8 cellular contexts compared by ENCODE assay signal in the genomic region with DNA sequence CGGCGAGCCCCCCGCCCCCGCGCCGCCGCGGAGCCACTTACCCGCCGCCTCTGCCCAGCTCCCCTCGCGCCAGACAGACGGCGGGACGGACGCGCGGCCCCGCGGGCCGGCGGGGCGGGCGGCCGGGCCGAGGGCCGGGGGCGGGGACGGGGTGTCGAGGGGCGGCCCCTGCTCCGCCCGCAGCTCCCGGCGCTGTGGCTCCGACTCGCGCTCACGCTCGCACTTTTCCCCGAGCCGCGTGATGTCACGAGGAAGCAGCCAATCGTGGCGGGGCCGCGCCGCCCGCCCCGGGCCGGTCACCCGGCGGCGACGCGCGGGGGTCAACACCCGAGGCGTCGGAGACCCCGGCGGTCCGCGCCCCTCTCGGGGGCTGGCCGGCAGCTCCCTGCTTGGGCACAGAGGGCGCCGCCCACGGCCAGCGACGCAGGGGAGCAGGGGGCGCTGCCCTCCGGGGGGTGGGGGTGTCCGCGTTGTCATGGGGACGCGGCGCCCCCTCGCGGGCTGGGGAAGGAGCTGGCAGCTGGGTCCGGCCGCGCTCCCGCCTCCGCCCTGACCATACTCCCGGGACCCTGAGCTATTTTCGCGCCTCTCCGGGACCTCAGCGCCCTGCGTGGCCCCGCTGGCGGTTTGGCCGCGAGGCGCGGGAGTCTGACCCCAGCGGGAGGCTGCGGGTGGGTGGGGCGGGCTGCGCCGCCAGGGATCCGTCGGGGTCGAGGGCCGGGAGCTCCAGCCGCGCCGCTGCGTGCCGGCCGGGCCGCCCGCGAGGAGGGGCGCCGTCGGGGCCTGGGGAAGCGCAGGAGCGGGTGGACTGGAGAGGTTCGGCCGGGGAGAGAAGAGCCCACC. TPM values are rescaled to one million over a fixed set of nuclear protein-coding genes. Genes with fewer than 3 reads are reported as not detected.
DNase-seq lines count a peak whose midpoint lies in the region; ATAC-seq, FAIRE-seq and TF ChIP-seq lines count a peak whose summit lies in the region.

Gene CHRM4 (minus strand): TSS at position 199 of the 843 bp plus-strand sequence. CDS start 5,219 bp downstream, outside the sequence.

- peaks cover 58% of the 10 kb centered on the region for H3K27me3 Mint-ChIP-seq in activated T-cell treated with anti-CD3 and anti-CD28 coated beads, Interleukin-2, amount 50 U/mL, for 24 hours
- peaks cover 49% of the 10 kb centered on the region for H3K27me3 Mint-ChIP-seq in T-helper 1 cell treated with Interleukin-12 subunit alpha and Interleukin-12 subunit beta and Interleukin-4 antibody, amounts not matched to agents 30 μg/mL and 1 μg/mL, for 36 hours (ENCODE audit: low read depth)

- no peak for FAIRE-seq in kidney (lab: Jason Lieb, UNC)

- TF ChIP-seq CTCF in fibroblast of pulmonary artery (IDR thresholded peaks at IDR 0.05; ENCODE audit: low read length, missing control alignments), result peak; percentile 20
- peak; percentile 40 for TF ChIP-seq CTCF in parathyroid adenoma (IDR thresholded peaks at IDR 0.05)
- no peak for TF ChIP-seq CTCF in kidney (IDR thresholded peaks at IDR 0.05; ENCODE audit: borderline replicate concordance, extremely low read depth, insufficient read depth)

- H3K36me3 Mint-ChIP-seq in activated T-cell treated with anti-CD3 and anti-CD28 coated beads, Interleukin-2, amount 50 U/mL, for 24 hours (ENCODE audit: low read depth), result peaks cover 8% of the 10 kb centered on the region
- H3K36me3 Mint-ChIP-seq in T-helper 1 cell treated with Interleukin-12 subunit alpha and Interleukin-12 subunit beta and Interleukin-4 antibody, amounts not matched to agents 30 μg/mL and 1 μg/mL, for 36 hours (ENCODE audit: low read depth), result peaks cover 5% of the 10 kb centered on the region

- H3K4me3 ChIP-seq in fibroblast of pulmonary artery (replicated peaks; ENCODE audit: low read depth, low read length), result peak within 1 kb of the TSS; percentile 40
- no peak within 1 kb of the TSS for H3K4me3 ChIP-seq in parathyroid adenoma (ENCODE audit: low read depth, low read length)
- peak within 1 kb of the TSS in 1 of 2 donors; percentile 39 for H3K4me3 ChIP-seq in kidney (ENCODE audit: low read length in 2 of 2)

- H3K4me2 ChIP-seq in parathyroid adenoma (ENCODE audit: low read length), result peak within 1 kb of the TSS; percentile 35

- H3K9me3 ChIP-seq in parathyroid adenoma (ENCODE audit: control insufficient read depth, low read length) (no peaks in the 10 kb centered on the region), kidney (ENCODE audit: control insufficient read depth in 1 of 2, low read length in 2 of 2) (no peaks in the 10 kb centered on the region)

- peak within 1 kb of the TSS; percentile 73 for H2AFZ ChIP-seq in parathyroid adenoma

- H3K27ac ChIP-seq in parathyroid adenoma, result peak within 1 kb of the TSS; percentile 98
- no peak within 1 kb of the TSS for H3K27ac ChIP-seq in kidney (ENCODE audit: low read depth in 2 of 2, low read length in 2 of 2)

- H3K79me2 ChIP-seq in parathyroid adenoma, result no peaks in the 10 kb centered on the region

- no peaks in the 10 kb centered on the region for H3K27me3 ChIP-seq in parathyroid adenoma (ENCODE audit: control insufficient read depth, insufficient read depth, low read length)

- H3K4me1 ChIP-seq in parathyroid adenoma (peaks cover 14% of the 10 kb centered on the region), kidney (ENCODE audit: control insufficient read depth in 1 of 2, insufficient read depth in 1 of 2, low read depth in 1 of 2, low read length in 2 of 2) (peaks cover 4 to 18% of the 10 kb centered on the region in 2 donors)

- peak; percentile 40 for DNase-seq in activated T-cell treated with anti-CD3 and anti-CD28 coated beads, Interleukin-2, amount 50 U/mL, for 24 hours
- DNase-seq in activated T-cell treated with anti-CD3 and anti-CD28 coated beads for 4 hours (no peak), HuH-7 (ENCODE audit: low spot score) (peak; percentile 94), fibroblast of pulmonary artery (ENCODE audit: low read depth) (peak; percentile 34), kidney (no peak)

- ATAC-seq in GM21529 (IDR thresholded peaks at IDR 0.05; ENCODE audit: unreplicated experiment), result no peak

- no peak within 1 kb of the TSS for H3K27ac Mint-ChIP-seq in activated T-cell treated with anti-CD3 and anti-CD28 coated beads, Interleukin-2, amount 50 U/mL, for 24 hours
- H3K27ac Mint-ChIP-seq in T-helper 1 cell treated with Interleukin-12 subunit alpha and Interleukin-12 subunit beta and Interleukin-4 antibody, amounts not matched to agents 30 μg/mL and 1 μg/mL, for 36 hours, result no peak within 1 kb of the TSS

- H3K4me1 Mint-ChIP-seq in activated T-cell treated with anti-CD3 and anti-CD28 coated beads, Interleukin-2, amount 50 U/mL, for 24 hours (ENCODE audit: low read depth), result peaks cover 34% of the 10 kb centered on the region
- H3K4me1 Mint-ChIP-seq in T-helper 1 cell treated with Interleukin-12 subunit alpha and Interleukin-12 subunit beta and Interleukin-4 antibody, amounts not matched to agents 30 μg/mL and 1 μg/mL, for 36 hours (ENCODE audit: low read depth), result peaks cover 22% of the 10 kb centered on the region

- no peaks in the 10 kb centered on the region for H3K9me3 Mint-ChIP-seq in activated T-cell treated with anti-CD3 and anti-CD28 coated beads, Interleukin-2, amount 50 U/mL, for 24 hours
- H3K9me3 Mint-ChIP-seq in T-helper 1 cell treated with Interleukin-12 subunit alpha and Interleukin-12 subunit beta and Interleukin-4 antibody, amounts not matched to agents 30 μg/mL and 1 μg/mL, for 36 hours, result no peaks in the 10 kb centered on the region

- H3K4me3 Mint-ChIP-seq in activated T-cell treated with anti-CD3 and anti-CD28 coated beads, Interleukin-2, amount 50 U/mL, for 24 hours, result peak within 1 kb of the TSS; percentile 74
- H3K4me3 Mint-ChIP-seq in T-helper 1 cell treated with Interleukin-12 subunit alpha and Interleukin-12 subunit beta and Interleukin-4 antibody, amounts not matched to agents 30 μg/mL and 1 μg/mL, for 36 hours, result peak within 1 kb of the TSS; percentile 82

- intact Hi-C loops in kidney (cut with DNase I), result no loop called here

- H3K9ac ChIP-seq in parathyroid adenoma (peak within 1 kb of the TSS; percentile 72), kidney (ENCODE audit: low read length in 2 of 2) (no peak within 1 kb of the TSS)

- no peaks in the 10 kb centered on the region for H3K36me3 ChIP-seq in parathyroid adenoma (ENCODE audit: control insufficient read depth, insufficient read depth, low read length)
- peaks cover 0 to under 1% of the 10 kb centered on the region in 2 donors for H3K36me3 ChIP-seq in kidney (ENCODE audit: control insufficient read depth in 1 of 2, insufficient read depth in 2 of 2, low read length in 2 of 2)

RNA-seq across cellular contexts. Expression of gene CHRM4, which starts in this region (rescaled TPM):
- total RNA-seq in kidney, result 0.16 TPM
- polyA plus RNA-seq in kidney (ENCODE audit: insufficient read depth, low read depth, low replicate concordance), result not detected

Comparison
In these comparisons a context has a peak if more than half of its experiments do, and no peak if none do; other contexts are left out.
1. DNase-seq: peak in activated T-cell treated with anti-CD3 and anti-CD28 coated beads, Interleukin-2, amount 50 U/mL, for 24 hours (single experiment), HuH-7 (single experiment) and fibroblast of pulmonary artery (single experiment); none in activated T-cell treated with anti-CD3 and anti-CD28 coated beads for 4 hours (single experiment) and kidney (single experiment).